ENCODE assay signal across 7 cellular contexts in genomic region chr5:181205402-181205734, GRCh38. TPM values are rescaled to one million over a fixed set of nuclear protein-coding genes. Genes with fewer than 3 reads are reported as not detected.
DNase-seq lines count a peak whose midpoint lies in the region; ATAC-seq and TF ChIP-seq lines count a peak whose summit lies in the region.
"Had no signal": no experiment of that assay in that cellular context is flagged by ENCODE, and none has a peak within 500 bp of the region (broad histone marks: within the 10 kb centered on the region; RNA-seq: fewer than 3 reads in every experiment).

No MANE protein-coding gene starts in this region.

- POLR2A ChIA-PET in activated CD4-positive, alpha-beta T cell treated with anti-CD3 and anti-CD28 coated beads for 36 hours (lab: Charles Lee), result interaction anchor here (2.4 kb wide), 1 partner anchor 14 kb away, joined by 7 read pairs; no protein-coding TSS in a partner anchor

- H3K27me3 Mint-ChIP-seq in activated CD4-positive, alpha-beta T cell treated with anti-CD3 and anti-CD28 coated beads for 36 hours, result peaks cover 20% of the 10 kb centered on the region

- CTCF ChIA-PET in activated CD4-positive, alpha-beta T cell treated with anti-CD3 and anti-CD28 coated beads for 36 hours (lab: Charles Lee), result interaction anchor here (0.7 to 5.6 kb wide), 3 partner anchors 14 to 42 kb away, joined by 3 to 63 read pairs (median 3); partner anchors contain the start of gene RACK1

- H3K27ac ChIP-seq in heart right ventricle (peak overlapping the region; percentile 1 to 87 (median 80)), thoracic aorta (peak overlapping the region; percentile 5 to 89)

- H3K27ac Mint-ChIP-seq in activated CD4-positive, alpha-beta T cell treated with anti-CD3 and anti-CD28 coated beads for 36 hours, result no peak overlapping the region

- DNase-seq in activated CD4-positive, alpha-beta T cell treated with anti-CD3 and anti-CD28 coated beads for 36 hours, result no peak
- no peak for DNase-seq in activated CD4-positive, alpha-beta T cell treated with anti-CD3 and anti-CD28 coated beads, Interleukin-2, amount 50 U/mL, for 1 hour
- no peak for DNase-seq in heart right ventricle
- no peak for DNase-seq in thoracic aorta (ENCODE audit: low spot score)
- no peak for DNase-seq in iPS-NIHi11 (ENCODE audit: low spot score)
- no peak for DNase-seq in cortex of kidney (lab: John Stamatoyannopoulos, UW)
- DNase-seq: AML-193 had no signal

- WGBS in heart right ventricle, 2 donors, result 3 to 5% methylated on average over 26 of the region's 26 CpGs

- TF ChIP-seq CTCF in heart right ventricle (IDR thresholded peaks at IDR 0.05), result no peak
- no peak for TF ChIP-seq CTCF in thoracic aorta (IDR thresholded peaks at IDR 0.05)

- H3K36me3 ChIP-seq in heart right ventricle (peaks cover 0 to 4% (median 0%) of the 10 kb centered on the region in 9 donors), thoracic aorta (no peaks in the 10 kb centered on the region)

- peak overlapping the region; percentile 64 to 90 (median 74) for H3K4me3 ChIP-seq in heart right ventricle
- peak overlapping the region; percentile 89 for H3K4me3 ChIP-seq in thoracic aorta

- H3K4me1 ChIP-seq in heart right ventricle, result peaks cover 7 to 49% (median 29%) of the 10 kb centered on the region in 9 donors
- H3K4me1 ChIP-seq in thoracic aorta (ENCODE audit: control insufficient read depth in 1 of 2, low read depth in 2 of 2), result peaks cover 18 to 27% of the 10 kb centered on the region in 2 donors

- ATAC-seq in activated CD4-positive, alpha-beta T cell treated with anti-CD3 and anti-CD28 coated beads for 36 hours, result no peak
- peak in 4 of 8 donors; percentile 3 to 48 (median 4) for ATAC-seq in heart right ventricle
- ATAC-seq in thoracic aorta (ENCODE audit: insufficient number of reproducible peaks, low FRiP score, low read depth), result no peak

- H3K4me3 Mint-ChIP-seq in activated CD4-positive, alpha-beta T cell treated with anti-CD3 and anti-CD28 coated beads for 36 hours, result peak overlapping the region; percentile 87

- H3K9me3 ChIP-seq in heart right ventricle (no peaks in the 10 kb centered on the region), thoracic aorta (no peaks in the 10 kb centered on the region)

- H3K27me3 ChIP-seq in heart right ventricle (peaks cover 0 to 28% (median 0%) of the 10 kb centered on the region in 7 donors), thoracic aorta (replicated peaks; ENCODE audit: insufficient read depth) (no peaks in the 10 kb centered on the region)

- intact Hi-C loops in activated CD4-positive, alpha-beta T cell treated with anti-CD3 and anti-CD28 coated beads for 36 hours (cut with DNase I, micrococcal nuclease), result loop anchor here in 1 of 2 experiments (5.0 kb wide), 1 partner anchor 37 kb away; the partner anchor contains the start of gene RACK1
- intact Hi-C loops in heart right ventricle (cut with DNase I), result no loop called here

- H3K9me3 Mint-ChIP-seq in activated CD4-positive, alpha-beta T cell treated with anti-CD3 and anti-CD28 coated beads for 36 hours (ENCODE audit: low read depth), result no peaks in the 10 kb centered on the region

- peaks cover 6% of the 10 kb centered on the region for H3K36me3 Mint-ChIP-seq in activated CD4-positive, alpha-beta T cell treated with anti-CD3 and anti-CD28 coated beads for 36 hours (ENCODE audit: low read depth)

- peaks cover 32% of the 10 kb centered on the region for H3K4me1 Mint-ChIP-seq in activated CD4-positive, alpha-beta T cell treated with anti-CD3 and anti-CD28 coated beads for 36 hours

RNA-seq across cellular contexts. Expression of gene TRIM7, which starts 0.4 kb away (rescaled TPM):
- total RNA-seq in activated CD4-positive, alpha-beta T cell treated with anti-CD3 and anti-CD28 coated beads for 36 hours, result 1 to 10 TPM; 1.4 to 1.6 TPM
- total RNA-seq in heart right ventricle (1 to 10 TPM; 4.4 to 9.5 (median 6.0) TPM), thoracic aorta (10 to 100 TPM; 11.4 to 14.7 TPM)
- polyA plus RNA-seq in heart right ventricle, result 10 to 100 TPM in 1 of 2 donors, 1 to 10 TPM in 1; 3.9 to 30.8 TPM

RNA-seq across cellular contexts. Expression of gene TRIM41, which starts 17.7 kb away (rescaled TPM):
- total RNA-seq in activated CD4-positive, alpha-beta T cell treated with anti-CD3 and anti-CD28 coated beads for 36 hours, result 10 to 100 TPM; 27.0 to 30.7 TPM
- total RNA-seq in heart right ventricle (10 to 100 TPM; 17.3 to 28.2 (median 26.0) TPM), thoracic aorta (10 to 100 TPM; 12.2 to 12.4 TPM)
- polyA plus RNA-seq in heart right ventricle, result 10 to 100 TPM; 12.1 to 20.5 TPM

RNA-seq across cellular contexts. Expression of gene RACK1, which starts 38.3 kb away (rescaled TPM):
- total RNA-seq in activated CD4-positive, alpha-beta T cell treated with anti-CD3 and anti-CD28 coated beads for 36 hours, result 1,000 to 10,000 TPM; 2,724 to 3,901 TPM
- total RNA-seq in heart right ventricle (100 to 1,000 TPM; 581 to 916 (median 631) TPM), thoracic aorta (1,000 to 10,000 TPM; 1,534 to 1,629 TPM)
- polyA plus RNA-seq in heart right ventricle, result 1,000 to 10,000 TPM; 1,025 to 2,221 TPM

RNA-seq across cellular contexts. Expression of gene TRIM52, which starts 55.6 kb away (rescaled TPM):
- total RNA-seq in activated CD4-positive, alpha-beta T cell treated with anti-CD3 and anti-CD28 coated beads for 36 hours, result 10 to 100 TPM; 10.4 to 13.1 TPM
- total RNA-seq in heart right ventricle, result 10 to 100 TPM in 1 of 10 donors, 1 to 10 TPM in 9; 5.5 to 15.8 (median 7.5) TPM
- 10 to 100 TPM in 1 of 2 donors, 1 to 10 TPM in 1; 4.1 to 27.1 TPM for polyA plus RNA-seq in heart right ventricle
- 10 to 100 TPM; 13.1 to 15.9 TPM for total RNA-seq in thoracic aorta

RNA-seq across cellular contexts. Expression of gene OR2V2, which starts 58.0 kb away (rescaled TPM):
- not detected for total RNA-seq in activated CD4-positive, alpha-beta T cell treated with anti-CD3 and anti-CD28 coated beads for 36 hours
- total RNA-seq in heart right ventricle (not detected), thoracic aorta (not detected)
- polyA plus RNA-seq in heart right ventricle, result not detected
